Comparison of ENCODE assay signal across 17 cellular contexts in genomic region chr7:150778014-150778737, GRCh38. TPM values are rescaled to one million over a fixed set of nuclear protein-coding genes. Genes with fewer than 3 reads are reported as not detected.
DNase-seq lines count a peak whose midpoint lies in the region; ATAC-seq and TF ChIP-seq lines count a peak whose summit lies in the region.
"Had no signal": no experiment of that assay in that cellular context is flagged by ENCODE, and none has a peak within 500 bp of the region (broad histone marks: within the 10 kb centered on the region; RNA-seq: fewer than 3 reads in every experiment).

No MANE protein-coding gene starts in this region.

- DNase-seq in IMR-90 (no peak), RWPE2 (ENCODE audit: low spot score) (no peak), left lobe of liver (ENCODE audit: low spot score) (peak; percentile 78), neural progenitor cell (ENCODE audit: low spot score) (no peak), ovary (no peak)

- H3K4me2 ChIP-seq in IMR-90 (ENCODE audit: low read depth, low read length) (no peak overlapping the region; the same call in 1 of the 2 replicates), neural progenitor cell (no peak overlapping the region)
- H3K4me2 ChIP-seq: KMS-11 had no signal

- peaks cover 2% of the 10 kb centered on the region for H3K9me3 Mint-ChIP-seq in neural progenitor cell

- no peaks in the 10 kb centered on the region for H3K36me3 Mint-ChIP-seq in neural progenitor cell

- H3K9me1 ChIP-seq in IMR-90 (ENCODE audit: insufficient read depth, low read length): 0 out of 2 replicates have a peak, but pooled peaks cover 6% of the 10 kb centered on the region

- H2AK5ac ChIP-seq in IMR-90 (ENCODE audit: low read depth, low read length): no peak overlapping the region

- no peak for TF ChIP-seq RAD21 in IMR-90 (IDR thresholded peaks at IDR 0.05; ENCODE audit: low read length)

- no peak overlapping the region for H2BK15ac ChIP-seq in IMR-90 (ENCODE audit: low read depth, low read length)

- dilution Hi-C loops in IMR-90 (cut with HindIII; ENCODE audit: low sequenced_read_pairs, unreplicated experiment): no loop called here

- no peak overlapping the region for H3K18ac ChIP-seq in IMR-90 (ENCODE audit: low read depth, low read length)

- H2AFZ ChIP-seq in IMR-90 (replicated peaks; ENCODE audit: low read length, poor library complexity) (no peak overlapping the region), neural progenitor cell (replicated peaks) (no peak overlapping the region)
- H2AFZ ChIP-seq: GM23248 had no signal

- H3K14ac ChIP-seq in IMR-90 (replicated peaks; ENCODE audit: low read depth, low read length): no peak overlapping the region

- H3K23ac ChIP-seq in IMR-90 (ENCODE audit: low read depth, low read length): no peak overlapping the region

- no peak for TF ChIP-seq EP300 in ovary (IDR thresholded peaks at IDR 0.05)

- no peaks in the 10 kb centered on the region for H3K79me1 ChIP-seq in IMR-90 (ENCODE audit: low read depth in 1 of 2, low read length in 2 of 2)

- no CpG with 5 or more reads among the region's 8 CpGs for WGBS in IMR-90 (ENCODE audit: extremely low coverage in 2 of 2, insufficient read length in 1 of 2), 2 experiments
- 49 to 55% (median 53%) methylated on average over 8 of the region's 8 CpGs for WGBS in ovary, 3 donors

- no peaks in the 10 kb centered on the region for H3K79me2 ChIP-seq in neural progenitor cell (ENCODE audit: low read depth)

- POLR2A ChIA-PET in IMR-90 (lab: Charles Lee; ENCODE audit: unreplicated experiment): interaction anchor here (0.6 kb wide), 2 partner anchors 9 to 177 kb away, joined by 4 read pairs; no protein-coding TSS in a partner anchor

- intact Hi-C loops in IMR-90 (cut with micrococcal nuclease): loop anchor here (1.0 to 2.0 kb wide), 5 partner anchors 99 to 333 kb away; no protein-coding TSS in a partner anchor
- intact Hi-C loops in ovary (cut with DNase I): loop anchor here in 2 of 4 donors (2.0 to 10.0 kb wide), 3 partner anchors 84 to 99 kb away; no protein-coding TSS in a partner anchor

- H3K4me1 ChIP-seq in IMR-90 (ENCODE audit: control insufficient read depth, insufficient read depth, low read length) (peaks cover 16% of the 10 kb centered on the region), RWPE2 (ENCODE audit: insufficient read depth, poor library complexity, severe bottlenecking) (no peaks in the 10 kb centered on the region), neural progenitor cell (no peaks in the 10 kb centered on the region), ovary (ENCODE audit: insufficient read depth) (no peaks in the 10 kb centered on the region)
- H3K4me1 ChIP-seq: SJSA1 had no signal

- H3F3A ChIP-seq in neural progenitor cell (ENCODE audit: low read depth): no peaks in the 10 kb centered on the region

- H4K20me1 ChIP-seq in IMR-90 (ENCODE audit: insufficient read depth, low read length) (no peaks in the 10 kb centered on the region), neural progenitor cell (ENCODE audit: low read depth) (no peaks in the 10 kb centered on the region)

- BruUV-seq in IMR-90 (replicated peaks; lab: Mats Ljungman, UMichigan): no TSS peak

- H3K9me3 ChIP-seq in IMR-90 (ENCODE audit: control insufficient read depth, insufficient read depth, low read length) (no peaks in the 10 kb centered on the region), RWPE2 (ENCODE audit: severe bottlenecking) (no peaks in the 10 kb centered on the region), neural progenitor cell (ENCODE audit: low read depth) (no peaks in the 10 kb centered on the region), ovary (no peaks in the 10 kb centered on the region)
- H3K9me3 ChIP-seq: BE2C, MG63, SJSA1 had no signal

- H3K4me3 Mint-ChIP-seq in neural progenitor cell: no peak overlapping the region
- H3K4me3 Mint-ChIP-seq: CD8-positive, alpha-beta memory T cell; T-cell had no signal

- in situ Hi-C loops in IMR-90 (cut with MboI; ENCODE audit: low sequenced_read_pairs): loop anchor here (5.0 to 25.0 kb wide), 2 partner anchors 209 to 334 kb away; no protein-coding TSS in a partner anchor

- H4K91ac ChIP-seq in IMR-90 (ENCODE audit: insufficient read depth, low read depth, low read length): no peak overlapping the region; the same call in 1 of the 2 replicates

- peaks cover 1% of the 10 kb centered on the region; the same call in 1 of the 2 replicates for H3K36me3 ChIP-seq in IMR-90 (ENCODE audit: control insufficient read depth, insufficient read depth, low read length)
- no peaks in the 10 kb centered on the region for H3K36me3 ChIP-seq in RWPE2 (ENCODE audit: low read depth)
- H3K36me3 ChIP-seq in neural progenitor cell: no peaks in the 10 kb centered on the region
- no peaks in the 10 kb centered on the region for H3K36me3 ChIP-seq in ovary
- H3K36me3 ChIP-seq: BE2C, MG63, SJSA1 had no signal

- H3K4ac ChIP-seq in IMR-90 (ENCODE audit: low read depth, low read length): no peak overlapping the region

- H2BK20ac ChIP-seq in IMR-90 (ENCODE audit: low read depth, low read length): no peak overlapping the region; the same call in 1 of the 2 replicates

- H3K27ac Mint-ChIP-seq in neural progenitor cell: no peak overlapping the region

- H3K27me3 ChIP-seq in IMR-90 (ENCODE audit: control insufficient read depth, insufficient read depth, low read length) (no peaks in the 10 kb centered on the region), RWPE2 (ENCODE audit: insufficient read depth, poor library complexity, severe bottlenecking) (peaks cover 2% of the 10 kb centered on the region), neural progenitor cell (peaks cover 28% of the 10 kb centered on the region), ovary (no peaks in the 10 kb centered on the region)
- H3K27me3 ChIP-seq: BE2C, MG63 had no signal

- TF ChIP-seq CTCF in IMR-90 (conservative IDR thresholded peaks at IDR 0.05; ENCODE audit: low read depth, low read length) (no peak), RWPE2 (IDR thresholded peaks at IDR 0.05; ENCODE audit: poor library complexity, severe bottlenecking) (no peak), neural progenitor cell (IDR thresholded peaks at IDR 0.05) (no peak), ovary (IDR thresholded peaks at IDR 0.05) (no peak)

- no peaks in the 10 kb centered on the region for H3K27me3 Mint-ChIP-seq in neural progenitor cell (ENCODE audit: insufficient read depth, low read depth)

- H3K56ac ChIP-seq in IMR-90 (ENCODE audit: extremely low read depth, insufficient read depth, low read length): no peak overlapping the region

- H3K4me1 Mint-ChIP-seq in neural progenitor cell: no peaks in the 10 kb centered on the region

- ATAC-seq in GM21529 (IDR thresholded peaks at IDR 0.05; ENCODE audit: unreplicated experiment): peak; percentile 12
- ATAC-seq in IMR-90 (ENCODE audit: low read depth): no peak
- peak; percentile 14; the same call in 1 of the 3 replicates for ATAC-seq in RWPE2 (ENCODE audit: low read depth)
- peak; percentile 77 for ATAC-seq in left lobe of liver
- no peak for ATAC-seq in activated CD4-positive, CD25-positive, alpha-beta regulatory T cell treated with anti-CD3 and anti-CD28 coated beads, Interleukin-2, amount 50 U/mL, for 24 hours
- ATAC-seq in GM21367 (IDR thresholded peaks at IDR 0.05; ENCODE audit: unreplicated experiment): no peak

- 0 out of 2 replicates have a peak overlapping the region, but pooled peaks have one; percentile 30 for H2BK120ac ChIP-seq in IMR-90 (ENCODE audit: low read depth, low read length)

- H2AK9ac ChIP-seq in IMR-90 (replicated peaks; ENCODE audit: low read depth, low read length, poor library complexity): no peak overlapping the region

- CTCF ChIA-PET in IMR-90 (lab: Yijun Ruan, JAX): interaction anchor here (1.1 to 1.5 kb wide), 5 partner anchors 41 to 207 kb away, joined by 3 to 11 read pairs (median 3); no protein-coding TSS in a partner anchor

- no peak overlapping the region for H3K9ac ChIP-seq in IMR-90 (ENCODE audit: low read depth, low read length)
- H3K9ac ChIP-seq in neural progenitor cell: no peak overlapping the region
- H3K9ac ChIP-seq: GM23248, KMS-11 had no signal

- H3K4me3 ChIP-seq in IMR-90 (ENCODE audit: insufficient read depth, low read depth, low read length) (no peak overlapping the region), RWPE2 (ENCODE audit: severe bottlenecking) (no peak overlapping the region), neural progenitor cell (no peak overlapping the region), ovary (no peak overlapping the region)
- H3K4me3 ChIP-seq: GM23248, MG63, SJSA1 had no signal

- TF ChIP-seq POLR2A in IMR-90 (IDR thresholded peaks at IDR 0.05; ENCODE audit: low read depth, low read length) (no peak), ovary (IDR thresholded peaks at IDR 0.05) (no peak)

- no peak overlapping the region; the same call in 1 of the 2 replicates for H4K5ac ChIP-seq in IMR-90 (ENCODE audit: low read depth, low read length)

- H3K27ac ChIP-seq in IMR-90 (ENCODE audit: insufficient read depth, low read length) (no peak overlapping the region), RWPE2 (ENCODE audit: poor library complexity, severe bottlenecking) (no peak overlapping the region), neural progenitor cell (no peak overlapping the region), ovary (no peak overlapping the region)
- H3K27ac ChIP-seq: GM23248, KMS-11, RWPE1, SJSA1 had no signal

- no peak overlapping the region for H2BK5ac ChIP-seq in IMR-90 (ENCODE audit: low read depth, low read length, poor library complexity, severe bottlenecking)

- no peak overlapping the region for H4K8ac ChIP-seq in IMR-90 (ENCODE audit: low read depth in 2 of 2, low read length in 2 of 2)

RNA-seq across cellular contexts. Expression of gene TMEM176B, which starts 22.0 kb away (rescaled TPM):
- total RNA-seq in IMR-90 (2012; rRNA removed): not detected in 2 replicates
- polyA plus RNA-seq in IMR-90 (2012; rRNA removed): not detected in 2 replicates
- polyA plus RNA-seq in IMR-90 (2012; cell fraction: cytosol; rRNA removed): 0.07 TPM in 1 of 2 replicates, not detected in the other
- polyA plus RNA-seq in IMR-90 (2012; cell fraction: nucleus; rRNA removed; ENCODE audit: low replicate concordance): 0.14 TPM in 1 of 2 replicates, not detected in the other
- total RNA-seq in left lobe of liver: 906 TPM
- 0.54 and 1.1 TPM in 2 replicates for total RNA-seq in neural progenitor cell (ENCODE audit: low replicate concordance)
- 100 to 1,000 TPM in 6 of 7 donors, 10 to 100 TPM in 1; 86.7 to 145 (median 137) TPM for total RNA-seq in ovary
- polyA plus RNA-seq in ovary: 100 to 1,000 TPM; 109 to 131 TPM
- total RNA-seq: GM23248, SJSA1 had no signal
- polyA plus RNA-seq: CD8-positive, alpha-beta memory T cell; GM23248 had no signal

RNA-seq across cellular contexts. Expression of gene TMEM176A, which starts 22.4 kb away (rescaled TPM):
- not detected in 2 replicates for total RNA-seq in IMR-90 (2012; rRNA removed)
- not detected in 2 replicates for polyA plus RNA-seq in IMR-90 (2012; rRNA removed)
- polyA plus RNA-seq in IMR-90 (2012; cell fraction: cytosol; rRNA removed): not detected in 2 replicates
- not detected in 2 replicates for polyA plus RNA-seq in IMR-90 (2012; cell fraction: nucleus; rRNA removed; ENCODE audit: low replicate concordance)
- 449 TPM for total RNA-seq in left lobe of liver
- total RNA-seq in neural progenitor cell (ENCODE audit: low replicate concordance): 0.62 TPM in 1 of 2 replicates, not detected in the other
- total RNA-seq in ovary: 100 to 1,000 TPM in 5 of 7 donors, 10 to 100 TPM in 2; 71.8 to 166 (median 127) TPM
- polyA plus RNA-seq in ovary: 100 to 1,000 TPM in 1 of 2 donors, 10 to 100 TPM in 1; 92.7 to 143 TPM
- total RNA-seq: GM23248, SJSA1 had no signal
- polyA plus RNA-seq: CD8-positive, alpha-beta memory T cell; GM23248 had no signal

RNA-seq across cellular contexts. Expression of gene GIMAP5, which starts 41.0 kb away (rescaled TPM):
- total RNA-seq in IMR-90 (2012; rRNA removed) (not detected in 2 replicates), left lobe of liver (3.7 TPM), neural progenitor cell (ENCODE audit: low replicate concordance) (0.03 TPM in 1 of 2 replicates, not detected in the other), ovary (1 to 10 TPM; 1.7 to 7.9 (median 5.6) TPM)
- polyA plus RNA-seq in IMR-90 (2012; rRNA removed) (not detected in 2 replicates), ovary (10 to 100 TPM; 19.3 to 39.7 TPM)
- not detected in 2 replicates for polyA plus RNA-seq in IMR-90 (2012; cell fraction: cytosol; rRNA removed)
- not detected in 2 replicates for polyA plus RNA-seq in IMR-90 (2012; cell fraction: nucleus; rRNA removed; ENCODE audit: low replicate concordance)
- total RNA-seq: GM23248, SJSA1 had no signal
- polyA plus RNA-seq: AG04450, GM23248 had no signal

Comparison
In these comparisons a context has a peak if more than half of its experiments do, and no peak if none do; other contexts are left out.
1. ATAC-seq: peak in GM21529 (single experiment), RWPE2 (single experiment) and left lobe of liver (single experiment); none in IMR-90 (single experiment), activated CD4-positive, CD25-positive, alpha-beta regulatory T cell treated with anti-CD3 and anti-CD28 coated beads, Interleukin-2, amount 50 U/mL, for 24 hours (0 of 2) and GM21367 (single experiment).
2. RNA of gene TMEM176B, which starts 22.0 kb away (total RNA-seq): 906 TPM in left lobe of liver (single experiment) and 86.7 to 145 TPM in ovary; 0.54 to 1.1 TPM in neural progenitor cell and not detected in IMR-90; every median in the first group is over 10 times any median in the second.
3. RNA of gene TMEM176A, which starts 22.4 kb away (total RNA-seq): 449 TPM in left lobe of liver (single experiment) and 71.8 to 166 TPM in ovary; not detected in IMR-90 and 0.62 TPM in neural progenitor cell; every median in the first group is over 10 times any median in the second.